In the genomic region with DNA sequence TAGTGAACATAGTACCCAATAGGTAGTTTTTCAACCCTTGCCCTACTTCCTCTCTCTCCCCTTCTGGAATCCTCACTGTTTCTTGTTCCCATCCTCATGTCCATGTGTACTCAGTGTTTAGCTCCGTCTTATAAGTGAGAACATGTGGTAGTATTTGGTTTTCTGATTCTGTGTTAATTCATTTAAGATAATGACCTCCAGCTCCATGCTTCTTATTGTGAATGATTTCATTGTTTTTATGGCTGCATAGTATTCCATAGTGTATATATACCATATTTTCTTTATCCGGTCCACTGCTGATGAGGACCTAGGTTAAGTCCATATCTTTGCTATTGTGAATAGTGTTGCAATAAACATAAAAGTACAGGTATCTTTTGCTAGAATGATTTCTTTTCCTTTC, we compare ENCODE assay signal across 21 cellular contexts. TPM values are rescaled to one million over a fixed set of nuclear protein-coding genes. Genes with fewer than 3 reads are reported as not detected.
DNase-seq lines count a peak whose midpoint lies in the region; ATAC-seq, FAIRE-seq and TF ChIP-seq lines count a peak whose summit lies in the region.
"Had no signal": no experiment of that assay in that cellular context is flagged by ENCODE, and none has a peak within 500 bp of the region (broad histone marks: within the 10 kb centered on the region; RNA-seq: fewer than 3 reads in every experiment).

No MANE protein-coding gene starts in this region.

- ATAC-seq in stimulated activated naive CD8-positive, alpha-beta T cell treated with anti-CD3 and anti-CD28 coated beads, Interleukin-15, Interleukin-2, amounts not matched to agents 100 U/mL and 50 U/mL, for 24 hours: no peak
- ATAC-seq in WTC11 (no peak), PC-3 (no peak)
- ATAC-seq in stimulated activated naive CD8-positive, alpha-beta T cell treated with anti-CD3 and anti-CD28 coated beads, Interleukin-15, amount 100 ng/mL, for 72 hours: no peak
- ATAC-seq: Panc1, Right ventricle myocardium inferior had no signal

- H3K4me3 Mint-ChIP-seq in stimulated activated naive CD8-positive, alpha-beta T cell treated with anti-CD3 and anti-CD28 coated beads, Interleukin-15, Interleukin-2, amounts not matched to agents 100 ng/mL and 50 ng/mL, for 24 hours: no peak overlapping the region
- no peak overlapping the region for H3K4me3 Mint-ChIP-seq in WTC11
- peak overlapping the region in 1 of 2 donors; percentile 4 for H3K4me3 Mint-ChIP-seq in stimulated activated naive CD8-positive, alpha-beta T cell treated with anti-CD3 and anti-CD28 coated beads, Interleukin-15, amount 100 ng/mL, for 72 hours

- H3K36me3 ChIP-seq in keratinocyte (ENCODE audit: control insufficient read depth in 2 of 2, extremely low read depth in 1 of 2, insufficient read depth in 2 of 2, low read length in 2 of 2) (no peaks in the 10 kb centered on the region), PC-3 (ENCODE audit: low read depth, low read length) (no peaks in the 10 kb centered on the region)

- H3K36me3 Mint-ChIP-seq in stimulated activated naive CD8-positive, alpha-beta T cell treated with anti-CD3 and anti-CD28 coated beads, Interleukin-15, Interleukin-2, amounts not matched to agents 100 ng/mL and 50 ng/mL, for 24 hours (ENCODE audit: low read depth): peaks cover 48% of the 10 kb centered on the region
- H3K36me3 Mint-ChIP-seq in WTC11: no peaks in the 10 kb centered on the region

- intact Hi-C loops in PC-3 (cut with micrococcal nuclease): no loop called here

- TF ChIP-seq CTCF in WTC11 (IDR thresholded peaks at IDR 0.05) (no peak), keratinocyte (optimal IDR thresholded peaks at IDR 0.05 in 1 of 3, IDR thresholded peaks at IDR 0.05 in 1 of 3, conservative IDR thresholded peaks at IDR 0.05 in 1 of 3; ENCODE audit: extremely low read depth in 1 of 3, insufficient read depth in 2 of 3, low read length in 3 of 3) (no peak), PC-3 (conservative IDR thresholded peaks at IDR 0.05; ENCODE audit: low read depth, low read length) (no peak)

- H3K79me2 ChIP-seq in keratinocyte (ENCODE audit: control insufficient read depth, insufficient read depth, low read length) (peaks cover 72% of the 10 kb centered on the region), PC-3 (ENCODE audit: low read length) (peaks cover 6% of the 10 kb centered on the region; the same call in 1 of the 2 replicates)

- dilution Hi-C loops in keratinocyte (cut with MboI; ENCODE audit: extremely low pct_ligation_motif_present, low sequenced_read_pairs): no loop called here

- no peak for DNase-seq in stimulated activated naive CD8-positive, alpha-beta T cell treated with anti-CD3 and anti-CD28 coated beads, Interleukin-15, Interleukin-2, amounts not matched to agents 100 U/mL and 50 U/mL, for 24 hours
- DNase-seq in WTC11 (ENCODE audit: low spot score): no peak
- no peak for DNase-seq in keratinocyte (ENCODE audit: low read depth, low spot score)
- no peak for DNase-seq in stimulated activated naive CD8-positive, alpha-beta T cell treated with anti-CD3 and anti-CD28 coated beads, Interleukin-15, amount 100 ng/mL, for 72 hours
- no peak for DNase-seq in C1 segment of cervical spinal cord (lab: John Stamatoyannopoulos, UW)
- no peak for DNase-seq in PC-3
- DNase-seq in COR-L47 (lab: John Stamatoyannopoulos, UW): no peak
- DNase-seq: ACHN, DMS79, H7, IMR-90, NCI-H1417, NCI-H2029, NCI-H510A, NCI-H82 had no signal

- no peak overlapping the region for H3K4me3 ChIP-seq in keratinocyte (ENCODE audit: control insufficient read depth in 2 of 3, extremely low read depth in 1 of 3, insufficient read depth in 2 of 3, low read depth in 1 of 3, low read length in 3 of 3)
- H3K4me3 ChIP-seq in PC-3 (ENCODE audit: low read length): no peak overlapping the region
- H3K4me3 ChIP-seq: SK-N-MC had no signal

- H3K4me2 ChIP-seq in keratinocyte (ENCODE audit: control insufficient read depth, extremely low read depth, insufficient read depth, low read depth, low read length): no peak overlapping the region
- H3K4me2 ChIP-seq in PC-3 (ENCODE audit: low read length): no peak overlapping the region

- peak; percentile 13 for FAIRE-seq in keratinocyte (lab: Jason Lieb, UNC)
- FAIRE-seq: G401.6, GM12892 had no signal

- peak overlapping the region; percentile 70 for H3K27ac Mint-ChIP-seq in stimulated activated naive CD8-positive, alpha-beta T cell treated with anti-CD3 and anti-CD28 coated beads, Interleukin-15, Interleukin-2, amounts not matched to agents 100 ng/mL and 50 ng/mL, for 24 hours
- H3K27ac Mint-ChIP-seq in WTC11: peak overlapping the region; percentile 7
- H3K27ac Mint-ChIP-seq in stimulated activated naive CD8-positive, alpha-beta T cell treated with anti-CD3 and anti-CD28 coated beads, Interleukin-15, amount 100 ng/mL, for 72 hours: peak overlapping the region; percentile 31 to 73

- H3K4me1 ChIP-seq in keratinocyte (ENCODE audit: control insufficient read depth, extremely low read depth, insufficient read depth, low read length): no peaks in the 10 kb centered on the region
- H3K4me1 ChIP-seq in PC-3 (ENCODE audit: insufficient read depth, low read length): no peaks in the 10 kb centered on the region

- no peaks in the 10 kb centered on the region for H3K9me3 Mint-ChIP-seq in stimulated activated naive CD8-positive, alpha-beta T cell treated with anti-CD3 and anti-CD28 coated beads, Interleukin-15, Interleukin-2, amounts not matched to agents 100 ng/mL and 50 ng/mL, for 24 hours
- H3K9me3 Mint-ChIP-seq in WTC11: no peaks in the 10 kb centered on the region
- H3K9me3 Mint-ChIP-seq in stimulated activated naive CD8-positive, alpha-beta T cell treated with anti-CD3 and anti-CD28 coated beads, Interleukin-15, amount 100 ng/mL, for 72 hours: no peaks in the 10 kb centered on the region

- CTCF ChIA-PET in WTC11 (lab: Charles Lee): no interaction called here
- CTCF ChIA-PET in PC-3 (lab: Charles Lee): no interaction called here

- POLR2A ChIA-PET in WTC11 (lab: Charles Lee) (no interaction called here), PC-3 (lab: Charles Lee; ENCODE audit: unreplicated experiment) (no interaction called here)

- H3K27me3 ChIP-seq in keratinocyte (ENCODE audit: control insufficient read depth, extremely low read depth, insufficient read depth, low read length) (no peaks in the 10 kb centered on the region), PC-3 (ENCODE audit: low read length) (no peaks in the 10 kb centered on the region)

- no peak overlapping the region for H3K27ac ChIP-seq in keratinocyte (ENCODE audit: control insufficient read depth, insufficient read depth, low read length)
- no peak overlapping the region for H3K27ac ChIP-seq in PC-3 (ENCODE audit: low read length)
- H3K27ac ChIP-seq: SK-N-MC had no signal

- H3K9me2 ChIP-seq in PC-3 (replicated peaks; ENCODE audit: low read length): no peaks in the 10 kb centered on the region

- no peak overlapping the region for H2AFZ ChIP-seq in keratinocyte (ENCODE audit: control insufficient read depth, low read length)
- no peak overlapping the region for H2AFZ ChIP-seq in PC-3 (ENCODE audit: low read length)

- H3F3A ChIP-seq in PC-3 (ENCODE audit: low read length, unreplicated experiment): no peaks in the 10 kb centered on the region

- peaks cover 93% of the 10 kb centered on the region for H3K4me1 Mint-ChIP-seq in stimulated activated naive CD8-positive, alpha-beta T cell treated with anti-CD3 and anti-CD28 coated beads, Interleukin-15, Interleukin-2, amounts not matched to agents 100 ng/mL and 50 ng/mL, for 24 hours (ENCODE audit: low read depth)
- H3K4me1 Mint-ChIP-seq in WTC11: peaks cover 84% of the 10 kb centered on the region
- H3K4me1 Mint-ChIP-seq in stimulated activated naive CD8-positive, alpha-beta T cell treated with anti-CD3 and anti-CD28 coated beads, Interleukin-15, amount 100 ng/mL, for 72 hours: peaks cover 96% of the 10 kb centered on the region

- no TSS peak for BruUV-seq in PC-3 (replicated peaks; lab: Mats Ljungman, UMichigan)

- H3K9me1 ChIP-seq in keratinocyte (ENCODE audit: control insufficient read depth, extremely low read depth, insufficient read depth, low read length): peaks cover 2% of the 10 kb centered on the region

- no peaks in the 10 kb centered on the region for H3K27me3 Mint-ChIP-seq in stimulated activated naive CD8-positive, alpha-beta T cell treated with anti-CD3 and anti-CD28 coated beads, Interleukin-15, Interleukin-2, amounts not matched to agents 100 ng/mL and 50 ng/mL, for 24 hours
- H3K27me3 Mint-ChIP-seq in WTC11 (ENCODE audit: low read depth): no peaks in the 10 kb centered on the region
- no peaks in the 10 kb centered on the region for H3K27me3 Mint-ChIP-seq in stimulated activated naive CD8-positive, alpha-beta T cell treated with anti-CD3 and anti-CD28 coated beads, Interleukin-15, amount 100 ng/mL, for 72 hours

- H3K9me3 ChIP-seq in keratinocyte (ENCODE audit: control insufficient read depth, low read depth, low read length) (no peaks in the 10 kb centered on the region), PC-3 (ENCODE audit: low read length) (no peaks in the 10 kb centered on the region)

- H4K20me1 ChIP-seq in keratinocyte (ENCODE audit: control insufficient read depth, extremely low read depth, insufficient read depth, low read length) (no peaks in the 10 kb centered on the region), PC-3 (ENCODE audit: low read length) (no peaks in the 10 kb centered on the region)

- no peak overlapping the region for H3K9ac ChIP-seq in keratinocyte (ENCODE audit: control insufficient read depth, extremely low read depth, insufficient read depth, low read length)
- no peak overlapping the region for H3K9ac ChIP-seq in PC-3 (ENCODE audit: low read length)

TF ChIP-seq in WTC11, 78 proteins besides CTCF, POLR2A, EP300 and RAD21 (continues in another document):
- TF ChIP-seq, protein P1, sequence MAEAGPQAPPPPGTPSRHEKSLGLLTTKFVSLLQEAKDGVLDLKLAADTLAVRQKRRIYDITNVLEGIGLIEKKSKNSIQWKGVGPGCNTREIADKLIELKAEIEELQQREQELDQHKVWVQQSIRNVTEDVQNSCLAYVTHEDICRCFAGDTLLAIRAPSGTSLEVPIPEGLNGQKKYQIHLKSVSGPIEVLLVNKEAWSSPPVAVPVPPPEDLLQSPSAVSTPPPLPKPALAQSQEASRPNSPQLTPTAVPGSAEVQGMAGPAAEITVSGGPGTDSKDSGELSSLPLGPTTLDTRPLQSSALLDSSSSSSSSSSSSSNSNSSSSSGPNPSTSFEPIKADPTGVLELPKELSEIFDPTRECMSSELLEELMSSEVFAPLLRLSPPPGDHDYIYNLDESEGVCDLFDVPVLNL (CRISPR knock-in tag; IDR thresholded peaks at IDR 0.05; ENCODE audit: borderline replicate concordance, low read depth): no peak
- no peak for TF ChIP-seq ZNF416 (CRISPR knock-in tag; IDR thresholded peaks at IDR 0.05)

RNA-seq across cellular contexts. Expression of a gene that starts 31.0 kb away (rescaled TPM):
- 9.3 to 11.8 TPM (median 11.3 TPM) in 3 replicates for total RNA-seq in WTC11 (2021)
- 16.4 to 23.8 TPM (median 22.9 TPM) in 3 replicates for polyA plus RNA-seq in keratinocyte
- polyA plus RNA-seq in keratinocyte (2011; ENCODE audit: low read depth): 10.0 TPM
- polyA plus RNA-seq in keratinocyte (2011; cell fraction: cytosol; rRNA removed): 16.2 and 20.0 TPM in 2 replicates
- polyA plus RNA-seq in keratinocyte (2011; cell fraction: nucleus; rRNA removed): 23.0 and 30.2 TPM in 2 replicates
- polyA plus RNA-seq in keratinocyte (2012; ENCODE audit: low replicate concordance): 15.5 and 17.2 TPM in 2 replicates
- 21.3 to 26.9 TPM (median 25.7 TPM) in 3 replicates for polyA minus RNA-seq in keratinocyte
- 16.5 TPM for polyA minus RNA-seq in keratinocyte (2011; cell fraction: cytosol; rRNA and poly(A)+ RNA removed)
- 13.1 and 17.1 TPM in 2 replicates for polyA minus RNA-seq in keratinocyte (2011; cell fraction: nucleus; rRNA and poly(A)+ RNA removed)
- total RNA-seq in PC-3 (2014; rRNA removed): 7.7 TPM in 2 replicates

Comparison
In these comparisons a context has a peak if more than half of its experiments do, and no peak if none do; other contexts are left out.
1. H3K27ac Mint-ChIP-seq: peak in every context shown above with its lines; median percentile 70 in stimulated activated naive CD8-positive, alpha-beta T cell treated with anti-CD3 and anti-CD28 coated beads, Interleukin-15, Interleukin-2, amounts not matched to agents 100 ng/mL and 50 ng/mL, for 24 hours; 52 in stimulated activated naive CD8-positive, alpha-beta T cell treated with anti-CD3 and anti-CD28 coated beads, Interleukin-15, amount 100 ng/mL, for 72 hours; 7 in WTC11.